23 cellular contexts compared by ENCODE assay signal in genomic region chr15:88901713-88902490, GRCh38. TPM values are rescaled to one million over a fixed set of nuclear protein-coding genes. Genes with fewer than 3 reads are reported as not detected.
DNase-seq lines count a peak whose midpoint lies in the region; FAIRE-seq and TF ChIP-seq lines count a peak whose summit lies in the region.
"Had no signal": no experiment of that assay in that cellular context is flagged by ENCODE, and none has a peak within 500 bp of the region (broad histone marks: within the 10 kb centered on the region; RNA-seq: fewer than 3 reads in every experiment).

No MANE protein-coding gene starts in this region.

- peak overlapping the region; percentile 34 for H3K27ac ChIP-seq in RWPE1
- H3K27ac ChIP-seq in H1 (ENCODE audit: low read depth, low read length): 0 out of 2 replicates have a peak overlapping the region, but pooled peaks have one; percentile 7
- peak overlapping the region; percentile 56 for H3K27ac ChIP-seq in smooth muscle cell (ENCODE audit: low read depth)
- H3K27ac ChIP-seq in stomach: no peak overlapping the region
- H3K27ac ChIP-seq: BLaER1 treated with 17β-estradiol and CSF1 and Interleukin-3, amounts not matched to agents 10 nM and 100 nM; parathyroid adenoma; upper lobe of right lung had no signal

- FAIRE-seq in H1 (lab: Jason Lieb, UNC): no peak
- FAIRE-seq: H54 had no signal

- H3K36me3 Mint-ChIP-seq in activated CD4-positive, alpha-beta T cell treated with anti-CD3 and anti-CD28 coated beads, Interleukin-2, amount 10 ng/mL, durations not matched to agents 7 days and 5 days (ENCODE audit: low read depth): peaks cover 20% of the 10 kb centered on the region

- no peak overlapping the region for H3K18ac ChIP-seq in H1 (ENCODE audit: extremely low read depth, low read length)

- no peak overlapping the region for H2BK120ac ChIP-seq in H1 (replicated peaks; ENCODE audit: low read depth, low read length)

- H3K27me3 Mint-ChIP-seq in activated CD4-positive, alpha-beta T cell treated with anti-CD3 and anti-CD28 coated beads, Interleukin-2, amount 10 ng/mL, durations not matched to agents 7 days and 5 days: no peaks in the 10 kb centered on the region

- intact Hi-C loops in stomach (cut with DNase I; ENCODE audit: low total_unique reads): loop anchor here (5.0 to 10.0 kb wide), 2 partner anchors 115 to 283 kb away; no protein-coding TSS in a partner anchor

- TF ChIP-seq CTCF in RWPE1 (conservative IDR thresholded peaks at IDR 0.05; ENCODE audit: low read depth): no peak
- no peak for TF ChIP-seq CTCF in H1 (IDR thresholded peaks at IDR 0.05; ENCODE audit: control extremely low read depth in 1 of 3, insufficient read depth in 1 of 3, low read depth in 1 of 3, low read length in 3 of 3)
- TF ChIP-seq CTCF in smooth muscle cell (IDR thresholded peaks at IDR 0.05; ENCODE audit: borderline replicate concordance, insufficient read depth, poor library complexity, severe bottlenecking): no peak
- TF ChIP-seq CTCF in stomach (IDR thresholded peaks at IDR 0.05): no peak

- H3K36me3 ChIP-seq in H1 (ENCODE audit: control insufficient read depth in 2 of 4, insufficient read depth in 4 of 4, low read length in 3 of 4) (peaks cover 54 to 85% (median 72%) of the 10 kb centered on the region in 4 experiments), smooth muscle cell (ENCODE audit: low read depth) (no peaks in the 10 kb centered on the region), stomach (peaks cover 11 to 65% (median 47%) of the 10 kb centered on the region in 4 donors)
- H3K36me3 ChIP-seq: MG63 had no signal

- no peaks in the 10 kb centered on the region for H3K9me3 Mint-ChIP-seq in activated CD4-positive, alpha-beta T cell treated with anti-CD3 and anti-CD28 coated beads, Interleukin-2, amount 10 ng/mL, durations not matched to agents 7 days and 5 days
- H3K9me3 Mint-ChIP-seq: endodermal cell had no signal

- H2BK15ac ChIP-seq in H1 (ENCODE audit: low read length): no peak overlapping the region

- H3K4me1 Mint-ChIP-seq in activated CD4-positive, alpha-beta T cell treated with anti-CD3 and anti-CD28 coated beads, Interleukin-2, amount 10 ng/mL, durations not matched to agents 7 days and 5 days: peaks cover 46% of the 10 kb centered on the region

- H3K4me2 ChIP-seq in H1 (ENCODE audit: insufficient read depth in 1 of 2, low read depth in 2 of 2, low read length in 2 of 2) (no peak overlapping the region), smooth muscle cell (no peak overlapping the region)
- H3K4me2 ChIP-seq: BLaER1 treated with 17β-estradiol and CSF1 and Interleukin-3, amounts not matched to agents 10 nM and 100 nM had no signal

- no peak for TF ChIP-seq RAD21 in H1 (IDR thresholded peaks at IDR 0.05 in 1 of 2, conservative IDR thresholded peaks at IDR 0.05 in 1 of 2; ENCODE audit: low read depth in 2 of 2, low read length in 2 of 2)

- H2BK12ac ChIP-seq in H1 (ENCODE audit: low read depth, low read length): no peak overlapping the region

- CTCF ChIA-PET in activated CD4-positive, alpha-beta T cell treated with anti-CD3 and anti-CD28 coated beads, Interleukin-2, amount 10 ng/mL, durations not matched to agents 7 days and 5 days (lab: Charles Lee): interaction anchor here (0.6 to 1.4 kb wide), 4 partner anchors 112 to 1170 kb away, joined by 3 to 4 read pairs (median 3); no protein-coding TSS in a partner anchor
- CTCF ChIA-PET in RWPE1 (lab: Yijun Ruan, JAX) (interaction anchor here (1.5 to 2.0 kb wide), 2 partner anchors 117 to 276 kb away, joined by 4 to 8 read pairs; no protein-coding TSS in a partner anchor), H1 (lab: Charles Lee; ENCODE audit: partially characterized antibody) (interaction anchor here (0.6 to 7.8 kb wide), 15 partner anchors 9 to 269 kb away, joined by 3 to 94 read pairs (median 4); partner anchors contain the start of genes HAPLN3 and MFGE8)

- H3K23me2 ChIP-seq in H1 (ENCODE audit: low read depth, low read length): peaks cover 5% of the 10 kb centered on the region; the same call in 1 of the 2 replicates

- H3K4me1 ChIP-seq in H1 (replicated peaks in 1 of 4; ENCODE audit: control insufficient read depth in 3 of 4, insufficient read depth in 4 of 4, low read length in 3 of 4): peaks cover 0 to 35% (median 20%) of the 10 kb centered on the region in 4 experiments; a peak in 6 of 7 replicates
- peaks cover 11% of the 10 kb centered on the region for H3K4me1 ChIP-seq in smooth muscle cell (ENCODE audit: low read depth)
- H3K4me1 ChIP-seq in stomach: peaks cover 9 to 29% (median 19%) of the 10 kb centered on the region in 4 donors
- H3K4me1 ChIP-seq: parathyroid adenoma had no signal

- H3K23ac ChIP-seq in H1 (ENCODE audit: insufficient read length): no peak overlapping the region

- H3K79me2 ChIP-seq in H1 (ENCODE audit: control insufficient read depth in 1 of 2, insufficient read depth in 2 of 2, low read length in 2 of 2) (peaks cover 0 to 36% of the 10 kb centered on the region in 2 experiments; a peak in 2 of 4 replicates), smooth muscle cell (ENCODE audit: low read depth) (no peaks in the 10 kb centered on the region)
- H3K79me2 ChIP-seq: parathyroid adenoma had no signal

- H3K4me3 Mint-ChIP-seq in activated CD4-positive, alpha-beta T cell treated with anti-CD3 and anti-CD28 coated beads, Interleukin-2, amount 10 ng/mL, durations not matched to agents 7 days and 5 days: no peak overlapping the region
- H3K4me3 Mint-ChIP-seq: endodermal cell had no signal

- H3K27me3 ChIP-seq in H1 (replicated peaks in 1 of 4; ENCODE audit: control insufficient read depth in 3 of 4, extremely low read depth in 1 of 4, insufficient read depth in 3 of 4, low read length in 3 of 4): no peaks in the 10 kb centered on the region
- H3K27me3 ChIP-seq in smooth muscle cell (ENCODE audit: low read depth): no peaks in the 10 kb centered on the region
- H3K27me3 ChIP-seq in stomach: no peaks in the 10 kb centered on the region
- H3K27me3 ChIP-seq: heart left ventricle, MG63, upper lobe of right lung had no signal

- H4K8ac ChIP-seq in H1 (ENCODE audit: extremely low read depth, insufficient read depth, low read length): no peak overlapping the region

- H4K5ac ChIP-seq in H1 (ENCODE audit: insufficient read length, low read depth, low read length): no peak overlapping the region

- peaks cover 20 to 49% of the 10 kb centered on the region in 2 experiments for H4K20me1 ChIP-seq in H1 (replicated peaks in 1 of 2; ENCODE audit: control insufficient read depth in 1 of 2, insufficient read depth in 2 of 2, low read length in 2 of 2)
- H4K20me1 ChIP-seq in smooth muscle cell (ENCODE audit: low read depth): peaks cover 52% of the 10 kb centered on the region

- H3K27ac Mint-ChIP-seq in activated CD4-positive, alpha-beta T cell treated with anti-CD3 and anti-CD28 coated beads, Interleukin-2, amount 10 ng/mL, durations not matched to agents 7 days and 5 days: peak overlapping the region; percentile 95
- H3K27ac Mint-ChIP-seq: endodermal cell had no signal

- POLR2A ChIA-PET in activated CD4-positive, alpha-beta T cell treated with anti-CD3 and anti-CD28 coated beads, Interleukin-2, amount 10 ng/mL, durations not matched to agents 7 days and 5 days (lab: Charles Lee): no interaction called here
- POLR2A ChIA-PET in RWPE1 (lab: Yijun Ruan, JAX; ENCODE audit: low non-redundant PET) (no interaction called here), H1 (lab: Charles Lee; ENCODE audit: partially characterized antibody) (interaction anchor here (1.0 to 27.2 kb wide), 13 partner anchors 7 to 139 kb away, joined by 3 to 607 read pairs (median 6); partner anchors contain the start of genes HAPLN3 and MFGE8)

- no peak overlapping the region; the same call in 1 of the 2 replicates for H2BK5ac ChIP-seq in H1 (ENCODE audit: low read depth, low read length)

- no peak overlapping the region for H3K4ac ChIP-seq in H1 (replicated peaks; ENCODE audit: insufficient read length, low read depth, low read length)

- WGBS in H1 (ENCODE audit: extremely low coverage in 1 of 2, insufficient coverage in 1 of 2, insufficient read length in 1 of 2, insufficient replicate concordance in 2 of 2, low coverage in 1 of 2, low lambda C conversion rate in 2 of 2, missing lambda C conversion rate in 1 of 2), 2 experiments: 91% methylated on average over 11 of the region's 11 CpGs; no CpG with 5 or more reads in 1 of the 2 experiments
- WGBS in smooth muscle cell (ENCODE audit: low lambda C conversion rate): 93% methylated on average over 11 of the region's 11 CpGs
- 79 to 92% (median 87%) methylated on average over 10 to 11 of the region's 11 CpGs for WGBS in stomach, 5 donors

- H3K79me1 ChIP-seq in H1 (ENCODE audit: low read depth, low read length): peaks cover 15% of the 10 kb centered on the region

- H2AK5ac ChIP-seq in H1 (ENCODE audit: low read depth, low read length): no peak overlapping the region

- H3K56ac ChIP-seq in H1 (replicated peaks; ENCODE audit: insufficient read length, low read depth, low read length): no peak overlapping the region

- H3K9ac ChIP-seq in H1 (replicated peaks in 1 of 4; ENCODE audit: extremely low read depth in 1 of 4, low read depth in 3 of 4, low read length in 3 of 4): no peak overlapping the region
- no peak overlapping the region for H3K9ac ChIP-seq in smooth muscle cell (ENCODE audit: low read depth)
- H3K9ac ChIP-seq: BLaER1 treated with 17β-estradiol and CSF1 and Interleukin-3, amounts not matched to agents 10 nM and 100 nM; parathyroid adenoma had no signal

- no peak for DNase-seq in activated CD4-positive, alpha-beta T cell treated with anti-CD3 and anti-CD28 coated beads, Interleukin-2, amount 10 ng/mL, durations not matched to agents 7 days and 5 days
- DNase-seq in activated CD4-positive, alpha-beta T cell treated with anti-CD3 and anti-CD28 coated beads for 1 hour: no peak
- DNase-seq in RWPE1 (ENCODE audit: low spot score) (no peak), H1 (ENCODE audit: low read depth in 1 of 2, low spot score in 2 of 2) (no peak), smooth muscle cell (lab: John Stamatoyannopoulos, UW; ENCODE audit: unreplicated experiment) (no peak), Kasumi-1 (lab: John Stamatoyannopoulos, UW) (no peak), NCI-H1092 (lab: John Stamatoyannopoulos, UW) (no peak), stomach (no peak)
- DNase-seq: activated CD4-positive, CD25-positive, alpha-beta regulatory T cell treated with anti-CD3 and anti-CD28 coated beads, Interleukin-2, amount 50 U/mL, for 72 hours; activated gamma-delta T cell treated with Interleukin-2 at 50 U/mL for 16 hours; DMS79; endodermal cell; heart left ventricle; MG63; NCI-H1436 treated with DMSO at 0.1 percent for 48 hours; PC-3; stimulated activated CD4-positive, alpha-beta T cell treated with anti-CD3 and anti-CD28 coated beads, Interleukin-1b, Interleukin-23, amount 100 ng/mL, for 48 hours; stimulated activated naive CD4-positive, alpha-beta T cell treated with Interleukin-2 at 50 U/mL for 16 hours; T1000; upper lobe of right lung had no signal

- H3K9me3 ChIP-seq in H1 (ENCODE audit: insufficient read depth in 2 of 2, low read depth in 1 of 2, low read length in 1 of 2) (no peaks in the 10 kb centered on the region; a peak in 1 of 4 replicates), smooth muscle cell (replicated peaks; ENCODE audit: low read depth) (no peaks in the 10 kb centered on the region), stomach (no peaks in the 10 kb centered on the region)
- H3K9me3 ChIP-seq: BLaER1 treated with 17β-estradiol and CSF1 and Interleukin-3, amounts not matched to agents 10 nM and 100 nM; heart left ventricle; MG63; upper lobe of right lung had no signal

- H4K91ac ChIP-seq in H1 (replicated peaks; ENCODE audit: insufficient read length, low read length): no peak overlapping the region

- TF ChIP-seq POLR2A in H1 (IDR thresholded peaks at IDR 0.05; ENCODE audit: control extremely low read depth in 1 of 2, low read depth in 2 of 2, low read length in 2 of 2) (peak; percentile 3 to 60; a peak in 2 of 3 replicates), stomach (IDR thresholded peaks at IDR 0.05) (no peak)

- TF ChIP-seq EP300 in H1 (IDR thresholded peaks at IDR 0.05; ENCODE audit: borderline replicate concordance in 1 of 2, low read depth in 2 of 2, low read length in 2 of 2): no peak
- no peak for TF ChIP-seq EP300 in stomach (IDR thresholded peaks at IDR 0.05)

- no peaks in the 10 kb centered on the region for H3F3A ChIP-seq in smooth muscle cell (ENCODE audit: low read depth)

- no peak overlapping the region for H2AFZ ChIP-seq in H1 (ENCODE audit: low read length)
- no peak overlapping the region for H2AFZ ChIP-seq in smooth muscle cell (ENCODE audit: low read depth)
- H2AFZ ChIP-seq: parathyroid adenoma had no signal

- no peak overlapping the region for H3K14ac ChIP-seq in H1 (ENCODE audit: insufficient read length)

- H3K4me3 ChIP-seq in H1 (ENCODE audit: extremely low read depth in 1 of 4, insufficient read depth in 2 of 4, low read depth in 3 of 4, low read length in 4 of 4) (no peak overlapping the region), smooth muscle cell (no peak overlapping the region), stomach (no peak overlapping the region)
- H3K4me3 ChIP-seq: BLaER1 treated with 17β-estradiol and CSF1 and Interleukin-3, amounts not matched to agents 10 nM and 100 nM; heart left ventricle; MG63; upper lobe of right lung had no signal

- no peak overlapping the region for H2BK20ac ChIP-seq in H1 (ENCODE audit: low read length)

RNA-seq across cellular contexts. Expression of gene HAPLN3, which starts 6.6 kb away (rescaled TPM):
- total RNA-seq in activated CD4-positive, alpha-beta T cell treated with anti-CD3 and anti-CD28 coated beads, Interleukin-2, amount 10 ng/mL, durations not matched to agents 7 days and 5 days: 10 to 100 TPM; 75.4 to 86.1 TPM
- total RNA-seq in H1 (2021; fragmentation: NEBNext Ultra II Directional; extraction: Animal tissue kit (Norgen Biotek cat#: 25700)): 76.2 and 80.9 TPM in 2 replicates
- polyA plus RNA-seq in H1 (2011; rRNA removed) (79.7 and 115 TPM in 2 replicates), smooth muscle cell (5.2 and 7.6 TPM in 2 replicates), stomach (1 to 10 TPM in 1 of 3 donors, under 1 TPM in 2; 0.61 to 6.4 (median 1.00) TPM)
- 102 TPM for polyA plus RNA-seq in H1 (2011; cell fraction: cytosol; rRNA removed)
- polyA plus RNA-seq in H1 (2011; cell fraction: nucleus; rRNA removed): 143 TPM
- polyA plus RNA-seq in H1 (2012, experiment 1 of 2): 49.1 to 81.6 TPM (median 72.4 TPM) in 4 replicates
- polyA plus RNA-seq in H1 (2012, experiment 2 of 2): 68.3 TPM
- polyA plus RNA-seq in H1 (2013, experiment 1 of 2): 61.1 TPM
- polyA plus RNA-seq in H1 (2013, experiment 2 of 2): 63.9 TPM
- polyA minus RNA-seq in H1 (2011; rRNA and poly(A)+ RNA removed): 17.3 and 31.2 TPM in 2 replicates
- 40.7 TPM for polyA minus RNA-seq in H1 (2011; cell fraction: cytosol; rRNA and poly(A)+ RNA removed)
- 26.8 TPM for polyA minus RNA-seq in H1 (2011; cell fraction: nucleus; rRNA and poly(A)+ RNA removed)
- total RNA-seq in smooth muscle cell (4.5 and 6.5 TPM in 2 replicates), stomach (10 to 100 TPM in 1 of 5 donors, 1 to 10 TPM in 3, not detected in 1; 2.9 to 33.9 (median 7.4) TPM)

RNA-seq across cellular contexts. Expression of gene MFGE8, which starts 11.3 kb away (rescaled TPM):
- total RNA-seq in activated CD4-positive, alpha-beta T cell treated with anti-CD3 and anti-CD28 coated beads, Interleukin-2, amount 10 ng/mL, durations not matched to agents 7 days and 5 days: 10 to 100 TPM; 57.9 to 58.5 TPM
- 1,211 and 1,237 TPM in 2 replicates for total RNA-seq in H1 (2021; fragmentation: NEBNext Ultra II Directional; extraction: Animal tissue kit (Norgen Biotek cat#: 25700))
- polyA plus RNA-seq in H1 (2011; rRNA removed) (2,117 and 2,643 TPM in 2 replicates), smooth muscle cell (237 and 247 TPM in 2 replicates), stomach (10 to 100 TPM; 39.3 to 62.2 (median 46.8) TPM)
- polyA plus RNA-seq in H1 (2011; cell fraction: cytosol; rRNA removed): 1,895 TPM
- 4,441 TPM for polyA plus RNA-seq in H1 (2011; cell fraction: nucleus; rRNA removed)
- polyA plus RNA-seq in H1 (2012, experiment 1 of 2): 1,613 to 2,038 TPM (median 1,926 TPM) in 4 replicates
- 1,448 TPM for polyA plus RNA-seq in H1 (2012, experiment 2 of 2)
- polyA plus RNA-seq in H1 (2013, experiment 1 of 2): 955 TPM
- polyA plus RNA-seq in H1 (2013, experiment 2 of 2): 930 TPM
- polyA minus RNA-seq in H1 (2011; rRNA and poly(A)+ RNA removed): 1,165 and 1,269 TPM in 2 replicates
- 1,023 TPM for polyA minus RNA-seq in H1 (2011; cell fraction: cytosol; rRNA and poly(A)+ RNA removed)
- polyA minus RNA-seq in H1 (2011; cell fraction: nucleus; rRNA and poly(A)+ RNA removed): 1,091 TPM
- total RNA-seq in smooth muscle cell (185 and 222 TPM in 2 replicates), stomach (100 to 1,000 TPM in 3 of 5 donors, 10 to 100 TPM in 2; 64.3 to 380 (median 109) TPM)

Comparison
In these comparisons a context has a peak if more than half of its experiments do, and no peak if none do; other contexts are left out.
1. H3K27ac ChIP-seq: peak in RWPE1 (single experiment), H1 (single experiment) and smooth muscle cell (single experiment); none in stomach (0 of 5).
2. POLR2A ChIP-seq: peak in H1 (2 of 2); none in stomach (0 of 4).